ENCODE assay signal across 8 cellular contexts in genomic region chr19:35628565-35629331, GRCh38. TPM values are rescaled to one million over a fixed set of nuclear protein-coding genes. Genes with fewer than 3 reads are reported as not detected.
DNase-seq lines count a peak whose midpoint lies in the region; ATAC-seq and TF ChIP-seq lines count a peak whose summit lies in the region.

Gene RBM42 (plus strand): TSS chr19:35629036. CDS start chr19:35629154, 118 bp downstream.

- peaks cover 28% of the 10 kb centered on the region for H3K36me3 Mint-ChIP-seq in WTC11

- H3K27me3 Mint-ChIP-seq in WTC11 (ENCODE audit: low read depth) = no peaks in the 10 kb centered on the region

- H3K9me3 ChIP-seq in AG04450 (ENCODE audit: control insufficient read depth, insufficient read depth, low read length) (peaks cover 4% of the 10 kb centered on the region; the same call in 1 of the 2 replicates), smooth muscle cell (replicated peaks; ENCODE audit: low read depth) (no peaks in the 10 kb centered on the region)

- ATAC-seq in GM18909 (IDR thresholded peaks at IDR 0.05; ENCODE audit: poor library complexity, unreplicated experiment) = peak; percentile 93
- ATAC-seq in HG03175 (IDR thresholded peaks at IDR 0.05; ENCODE audit: unreplicated experiment) = peak; percentile 98
- ATAC-seq in WTC11 = peak; percentile 100

- peak within 1 kb of the TSS; percentile 95 for H3K4me3 Mint-ChIP-seq in WTC11

- peaks cover 13% of the 10 kb centered on the region for H3K4me1 ChIP-seq in smooth muscle cell (ENCODE audit: low read depth)

- TF ChIP-seq CTCF in AG04450 (IDR thresholded peaks at IDR 0.05; ENCODE audit: low read depth, low read length) (no peak), WTC11 (IDR thresholded peaks at IDR 0.05) (no peak), cardiac fibroblast (IDR thresholded peaks at IDR 0.05; ENCODE audit: low read depth, low read length) (no peak), smooth muscle cell (IDR thresholded peaks at IDR 0.05; ENCODE audit: borderline replicate concordance, insufficient read depth, poor library complexity, severe bottlenecking) (no peak)

- DNase-seq in AG04450 (ENCODE audit: low read depth, low spot score) = peak; percentile 97
- peak; percentile 99 for DNase-seq in NCI-H226
- peak; percentile 98 for DNase-seq in WTC11 (ENCODE audit: low spot score)
- DNase-seq in cardiac fibroblast (ENCODE audit: low read depth in 2 of 2) = peak; percentile 99
- DNase-seq in iPS-NIHi7 (ENCODE audit: extremely low spot score) = peak; percentile 99
- DNase-seq in smooth muscle cell (lab: John Stamatoyannopoulos, UW; ENCODE audit: unreplicated experiment) = peak; percentile 92

- H3K27ac ChIP-seq in AG04450 (ENCODE audit: low read depth, low read length) = peak within 1 kb of the TSS; percentile 94
- peak within 1 kb of the TSS; percentile 86 for H3K27ac ChIP-seq in smooth muscle cell (ENCODE audit: low read depth)

- H3K79me2 ChIP-seq in smooth muscle cell (ENCODE audit: low read depth) = peaks cover 19% of the 10 kb centered on the region

- no peaks in the 10 kb centered on the region for H3K27me3 ChIP-seq in AG04450 (ENCODE audit: control insufficient read depth, insufficient read depth, low read length)
- no peaks in the 10 kb centered on the region for H3K27me3 ChIP-seq in smooth muscle cell (ENCODE audit: low read depth)

- peak within 1 kb of the TSS; percentile 97 for H3K9ac ChIP-seq in smooth muscle cell (ENCODE audit: low read depth)

- H4K20me1 ChIP-seq in smooth muscle cell (ENCODE audit: low read depth) = no peaks in the 10 kb centered on the region

- H3K4me2 ChIP-seq in smooth muscle cell = peak within 1 kb of the TSS; percentile 100

- CTCF ChIA-PET in AG04450 (lab: Charles Lee) (no interaction called here), WTC11 (lab: Charles Lee) (interaction anchor here (0.7 kb wide), 1 partner anchor 9 kb away, joined by 3 read pairs; no protein-coding TSS in a partner anchor)

- POLR2A ChIA-PET in AG04450 (lab: Yijun Ruan, JAX) = interaction anchor here (0.7 kb wide), 1 partner anchor 112 kb away, joined by 3 read pairs; no protein-coding TSS in a partner anchor
- POLR2A ChIA-PET in WTC11 (lab: Charles Lee) = no interaction called here

- H2AFZ ChIP-seq in smooth muscle cell (ENCODE audit: low read depth) = peak within 1 kb of the TSS; percentile 89

- no peaks in the 10 kb centered on the region for H3F3A ChIP-seq in smooth muscle cell (ENCODE audit: low read depth)

- H3K36me3 ChIP-seq in smooth muscle cell (ENCODE audit: low read depth) = no peaks in the 10 kb centered on the region

- peaks cover 7% of the 10 kb centered on the region for H3K4me1 Mint-ChIP-seq in WTC11

- H3K27ac Mint-ChIP-seq in WTC11 = peak within 1 kb of the TSS; percentile 95

- whole genome bisulfite sequencing in smooth muscle cell (ENCODE audit: low lambda C conversion rate) = under 1% methylated on average over 55 of the region's 56 CpGs

- no peaks in the 10 kb centered on the region for H3K9me3 Mint-ChIP-seq in WTC11

- H3K4me3 ChIP-seq in AG04450 (ENCODE audit: low read depth, low read length) (peak within 1 kb of the TSS; percentile 98), cardiac fibroblast (replicated peaks in 1 of 2; ENCODE audit: low read depth in 2 of 2, low read length in 2 of 2) (peak within 1 kb of the TSS; percentile 84 to 99), smooth muscle cell (peak within 1 kb of the TSS; percentile 94)

TF ChIP-seq in WTC11, 78 proteins besides CTCF, POLR2A, EP300 and RAD21 (continues in another document):
- TF ChIP-seq ELF4 (CRISPR knock-in tag; IDR thresholded peaks at IDR 0.05; ENCODE audit: low read depth) (no peak), ZNF671 (CRISPR knock-in tag; IDR thresholded peaks at IDR 0.05) (no peak), FOXK1 (CRISPR knock-in tag; IDR thresholded peaks at IDR 0.05) (peak; percentile 97), TP53 (CRISPR knock-in tag; IDR thresholded peaks at IDR 0.05) (no peak), MLX (CRISPR knock-in tag; IDR thresholded peaks at IDR 0.05) (no peak), CDX4 (CRISPR knock-in tag; IDR thresholded peaks at IDR 0.05; ENCODE audit: borderline replicate concordance) (no peak), FOXP4 (CRISPR knock-in tag; IDR thresholded peaks at IDR 0.05) (0 out of 2 replicates have a peak, but pooled peaks have one; percentile 24), ESRRA (CRISPR knock-in tag; IDR thresholded peaks at IDR 0.05; ENCODE audit: borderline replicate concordance) (no peak), MXD4 (CRISPR knock-in tag; IDR thresholded peaks at IDR 0.05; ENCODE audit: borderline replicate concordance) (no peak), SP1 (CRISPR knock-in tag; conservative IDR thresholded peaks at IDR 0.05) (peak; percentile 100), USF2 (CRISPR knock-in tag; IDR thresholded peaks at IDR 0.05) (peak; percentile 37; the same call in 1 of the 2 replicates), GTF2I (CRISPR knock-in tag; conservative IDR thresholded peaks at IDR 0.05) (no peak), ATF1 (CRISPR knock-in tag; IDR thresholded peaks at IDR 0.05) (peak; percentile 98; the same call in 1 of the 2 replicates), CREM (CRISPR knock-in tag; IDR thresholded peaks at IDR 0.05) (peak; percentile 100), RELA (CRISPR knock-in tag; IDR thresholded peaks at IDR 0.05; ENCODE audit: borderline replicate concordance) (no peak), TCF7 (CRISPR knock-in tag; IDR thresholded peaks at IDR 0.05; ENCODE audit: low read depth) (no peak), ZSCAN18 (CRISPR knock-in tag; IDR thresholded peaks at IDR 0.05) (no peak), SMAD4 (CRISPR knock-in tag; IDR thresholded peaks at IDR 0.05) (no peak)
- TF ChIP-seq, protein P1, sequence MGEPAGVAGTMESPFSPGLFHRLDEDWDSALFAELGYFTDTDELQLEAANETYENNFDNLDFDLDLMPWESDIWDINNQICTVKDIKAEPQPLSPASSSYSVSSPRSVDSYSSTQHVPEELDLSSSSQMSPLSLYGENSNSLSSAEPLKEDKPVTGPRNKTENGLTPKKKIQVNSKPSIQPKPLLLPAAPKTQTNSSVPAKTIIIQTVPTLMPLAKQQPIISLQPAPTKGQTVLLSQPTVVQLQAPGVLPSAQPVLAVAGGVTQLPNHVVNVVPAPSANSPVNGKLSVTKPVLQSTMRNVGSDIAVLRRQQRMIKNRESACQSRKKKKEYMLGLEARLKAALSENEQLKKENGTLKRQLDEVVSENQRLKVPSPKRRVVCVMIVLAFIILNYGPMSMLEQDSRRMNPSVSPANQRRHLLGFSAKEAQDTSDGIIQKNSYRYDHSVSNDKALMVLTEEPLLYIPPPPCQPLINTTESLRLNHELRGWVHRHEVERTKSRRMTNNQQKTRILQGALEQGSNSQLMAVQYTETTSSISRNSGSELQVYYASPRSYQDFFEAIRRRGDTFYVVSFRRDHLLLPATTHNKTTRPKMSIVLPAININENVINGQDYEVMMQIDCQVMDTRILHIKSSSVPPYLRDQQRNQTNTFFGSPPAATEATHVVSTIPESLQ (CRISPR knock-in tag; IDR thresholded peaks at IDR 0.05) = no peak

RNA-seq across cellular contexts. Expression of gene RBM42, which starts in this region (rescaled TPM):
- polyA plus RNA-seq in AG04450 (2011; rRNA removed) (33.4 and 35.6 TPM in 2 replicates), smooth muscle cell (143 and 155 TPM in 2 replicates)
- 20.9 and 28.0 TPM in 2 replicates for polyA minus RNA-seq in AG04450 (2011; rRNA and poly(A)+ RNA removed)
- total RNA-seq in WTC11 (2021) (84.7 to 94.9 TPM (median 88.6 TPM) in 3 replicates), smooth muscle cell (37.2 and 42.4 TPM in 2 replicates)

Comparison
In these comparisons a context has a peak if more than half of its experiments do, and no peak if none do; other contexts are left out.
1. Peak in every context shown above with its lines: DNase-seq, ATAC-seq, H3K4me3 ChIP-seq and H3K27ac ChIP-seq.